ENCODE assay signal across 14 cellular contexts in the genomic region with DNA sequence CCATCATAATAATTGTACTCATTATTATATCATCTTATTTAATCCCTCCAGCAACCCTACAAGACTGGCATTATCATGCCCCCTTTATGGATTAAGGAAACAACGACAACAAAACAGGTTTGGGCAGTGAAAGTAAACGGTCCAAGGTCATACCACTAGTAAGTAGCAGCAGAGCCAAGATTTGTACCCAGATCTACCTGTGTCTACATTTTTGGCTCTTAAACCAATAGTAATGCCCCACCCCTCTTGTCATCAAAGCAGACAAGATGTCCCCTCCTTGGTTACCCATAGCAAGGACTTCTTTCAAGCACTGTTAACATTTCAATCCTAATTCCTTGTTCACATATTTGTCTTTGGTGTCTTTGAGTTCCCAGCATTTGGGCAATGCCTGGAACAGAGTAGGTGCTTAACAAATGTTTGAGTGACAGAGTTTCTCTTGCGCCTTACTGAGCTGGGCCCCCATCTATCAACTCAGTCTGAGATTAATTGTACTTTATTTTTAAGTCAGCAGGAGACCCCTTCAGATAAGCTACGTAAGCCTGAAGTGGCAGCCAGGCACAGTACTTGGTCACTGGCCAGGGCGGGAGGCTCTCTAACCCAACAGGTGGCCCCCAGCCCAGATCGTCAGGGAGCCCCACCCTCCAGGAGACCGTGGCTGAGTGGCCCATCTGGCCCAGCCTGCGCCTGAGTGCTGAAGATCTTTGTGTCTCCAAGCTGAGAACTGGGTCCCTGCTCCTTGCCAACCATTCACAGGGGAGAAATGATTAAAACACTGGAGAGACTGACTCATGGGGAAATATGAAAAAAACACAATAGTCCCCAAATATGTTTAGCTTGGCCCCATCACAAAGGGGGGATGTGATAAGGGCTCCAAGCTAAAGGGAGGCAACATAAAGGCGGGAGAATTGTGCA.
DNase-seq lines count a peak whose midpoint lies in the region; ATAC-seq and TF ChIP-seq lines count a peak whose summit lies in the region.
"Had no signal": no experiment of that assay in that cellular context is flagged by ENCODE, and none has a peak within 500 bp of the region (broad histone marks: within the 10 kb centered on the region; RNA-seq: fewer than 3 reads in every experiment).

No MANE protein-coding gene starts in this region.

- CTCF ChIA-PET in CD8-positive, alpha-beta memory T cell (lab: Charles Lee), result no interaction called here

- peaks cover 10 to 19% of the 10 kb centered on the region in 2 donors for H3K27me3 Mint-ChIP-seq in CD8-positive, alpha-beta memory T cell

- POLR2A ChIA-PET in CD8-positive, alpha-beta memory T cell (lab: Charles Lee), result no interaction called here

- no peaks in the 10 kb centered on the region for H3K36me3 ChIP-seq in left lung
- no peaks in the 10 kb centered on the region for H3K36me3 ChIP-seq in CD8-positive, alpha-beta memory T cell (ENCODE audit: insufficient read depth, low read length)
- H3K36me3 ChIP-seq: vagina had no signal

- no peak overlapping the region for H3K4me3 Mint-ChIP-seq in CD8-positive, alpha-beta memory T cell

- H3K9me3 ChIP-seq in left lung, result no peaks in the 10 kb centered on the region
- no peaks in the 10 kb centered on the region for H3K9me3 ChIP-seq in CD8-positive, alpha-beta memory T cell (ENCODE audit: low read length)
- H3K9me3 ChIP-seq: body of pancreas, vagina had no signal

- no peaks in the 10 kb centered on the region for H3K9me3 Mint-ChIP-seq in CD8-positive, alpha-beta memory T cell

- no peaks in the 10 kb centered on the region for H3K27me3 ChIP-seq in left lung
- H3K27me3 ChIP-seq in CD8-positive, alpha-beta memory T cell (ENCODE audit: insufficient read depth, low read length, poor library complexity, severe bottlenecking), result no peaks in the 10 kb centered on the region
- H3K27me3 ChIP-seq: body of pancreas, vagina had no signal

- H3K4me3 ChIP-seq in coronary artery (no peak overlapping the region), left lung (no peak overlapping the region)
- no peak overlapping the region for H3K4me3 ChIP-seq in CD8-positive, alpha-beta memory T cell (ENCODE audit: low read length)
- H3K4me3 ChIP-seq: body of pancreas, vagina had no signal

- peak; percentile 86 for ATAC-seq in Right ventricle myocardium inferior
- ATAC-seq in left lung, result peak; percentile 86
- ATAC-seq: body of pancreas, Panc1 had no signal

- intact Hi-C loops in Right ventricle myocardium inferior (cut with DNase I) (loop anchor here (2.0 kb wide), 1 partner anchor 23 kb away; no protein-coding TSS in a partner anchor), cardiac septum (cut with DNase I) (no loop called here), left lung (cut with DNase I) (no loop called here)

- H3K27ac Mint-ChIP-seq in CD8-positive, alpha-beta memory T cell, result no peak overlapping the region

- no peaks in the 10 kb centered on the region for H3K36me3 Mint-ChIP-seq in CD8-positive, alpha-beta memory T cell

- peaks cover 0 to 4% (median 0%) of the 10 kb centered on the region in 3 donors for H3K4me1 Mint-ChIP-seq in CD8-positive, alpha-beta memory T cell

- TF ChIP-seq CTCF in coronary artery (IDR thresholded peaks at IDR 0.05), result no peak
- TF ChIP-seq CTCF in left lung (IDR thresholded peaks at IDR 0.05), result no peak

- H3K27ac ChIP-seq in coronary artery (peak overlapping the region; percentile 51 to 87), left lung (peak overlapping the region; percentile 1 to 33)
- no peak overlapping the region for H3K27ac ChIP-seq in CD8-positive, alpha-beta memory T cell (ENCODE audit: low read depth, low read length)
- H3K27ac ChIP-seq: body of pancreas, vagina had no signal

- DNase-seq in Right ventricle myocardium inferior (ENCODE audit: missing footprints), result peak; percentile 76
- DNase-seq in cardiac septum (ENCODE audit: low spot score), result no peak
- DNase-seq in coronary artery (ENCODE audit: low spot score), result peak; percentile 90
- peak in 1 of 2 donors; percentile 83 for DNase-seq in left lung
- DNase-seq in ureter (ENCODE audit: low spot score), result peak; percentile 58
- DNase-seq in kidney tubule cell (ENCODE audit: low spot score), result no peak
- no peak for DNase-seq in CD8-positive, alpha-beta memory T cell
- DNase-seq in HuH-7.5 (ENCODE audit: low spot score), result no peak
- DNase-seq: activated CD4-positive, alpha-beta T cell treated with anti-CD3 and anti-CD28 coated beads for 4 hours; DMS153; NCI-H345 had no signal

- no peaks in the 10 kb centered on the region for H3K4me1 ChIP-seq in left lung
- no peaks in the 10 kb centered on the region for H3K4me1 ChIP-seq in CD8-positive, alpha-beta memory T cell (ENCODE audit: insufficient read depth, low read length)
- H3K4me1 ChIP-seq: vagina had no signal

Comparison
In these comparisons a context has a peak if more than half of its experiments do, and no peak if none do; other contexts are left out.
1. DNase-seq: peak in Right ventricle myocardium inferior (single experiment), coronary artery (single experiment) and ureter (single experiment); none in cardiac septum (single experiment), kidney tubule cell (single experiment), CD8-positive, alpha-beta memory T cell (0 of 5) and HuH-7.5 (single experiment).